In the genomic region with DNA sequence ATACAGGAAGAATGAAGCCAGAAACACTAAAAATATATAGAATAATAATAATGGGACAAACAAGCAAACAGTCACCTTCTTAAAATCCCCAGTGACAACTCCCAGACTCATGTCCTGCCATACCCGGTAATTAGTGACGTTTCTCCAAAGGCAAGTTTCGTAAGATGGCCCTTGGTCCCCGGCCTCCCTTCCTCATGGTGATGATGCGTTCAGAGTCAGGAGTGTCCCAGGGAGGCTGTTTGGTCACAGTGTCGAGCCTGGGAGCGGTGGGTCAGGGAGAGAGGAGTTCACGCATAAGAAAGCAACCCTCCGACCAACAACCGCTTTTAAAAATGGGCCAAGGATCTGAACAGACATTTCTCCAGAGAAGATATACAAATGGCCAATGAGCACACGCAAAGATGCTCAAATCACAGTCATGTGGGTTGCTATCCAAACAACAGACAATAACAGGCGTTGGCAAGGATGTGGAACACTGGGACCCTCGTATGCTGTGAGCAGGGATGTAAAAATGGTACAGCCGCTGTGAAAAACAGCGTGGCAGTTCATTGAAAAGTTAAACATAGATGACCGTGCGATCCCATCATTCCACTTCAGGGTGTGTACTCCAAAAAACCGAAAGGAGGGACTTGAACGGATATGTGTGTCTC, we compare ENCODE assay signal across 1 cellular context.
TF ChIP-seq lines count a peak whose summit lies in the region.

No MANE protein-coding gene starts in this region.

TF ChIP-seq in endothelial cell of umbilical vein, 7 proteins besides CTCF, POLR2A, EP300 and RAD21:
- TF ChIP-seq FOS (IDR thresholded peaks at IDR 0.05; ENCODE audit: borderline replicate concordance, insufficient read depth, low read length) (no peak), POLR2AphosphoS5 (IDR thresholded peaks at IDR 0.05; ENCODE audit: insufficient read depth, low read depth, low read length) (no peak), EZH2 (IDR thresholded peaks at IDR 0.05; ENCODE audit: borderline replicate concordance, low read depth, low read length, severe bottlenecking) (no peak), JUN (IDR thresholded peaks at IDR 0.05; ENCODE audit: borderline replicate concordance, insufficient read depth, insufficient read length, low read depth) (no peak), MAX (IDR thresholded peaks at IDR 0.05; ENCODE audit: insufficient read depth, insufficient read length) (no peak), MYC (IDR thresholded peaks at IDR 0.05; ENCODE audit: low read depth, low read length) (no peak), GATA2 (IDR thresholded peaks at IDR 0.05; ENCODE audit: insufficient read depth, insufficient read length, low read depth, low read length) (no peak)
